ENCODE assay signal across 4 cellular contexts in genomic region chr11:49233700-49234099, GRCh38. TPM values are rescaled to one million over a fixed set of nuclear protein-coding genes. Genes with fewer than 3 reads are reported as not detected.
"Had no signal": no experiment of that assay in that cellular context is flagged by ENCODE, and none has a peak within 500 bp of the region (broad histone marks: within the 10 kb centered on the region; RNA-seq: fewer than 3 reads in every experiment).

No MANE protein-coding gene starts in this region.

RNA-seq across cellular contexts. Expression of gene FOLH1, which starts 25.3 kb away (rescaled TPM):
- total RNA-seq: activated CD4-positive, alpha-beta memory T cell treated with anti-CD3 and anti-CD28 coated beads, Interleukin-2, amount 10 ng/mL, durations not matched to agents 7 days and 5 days; activated CD8-positive, alpha-beta memory T cell treated with anti-CD3 and anti-CD28 coated beads, Interleukin-2, amount 10 ng/mL, durations not matched to agents 7 days and 5 days; bronchial epithelial cell; SJSA1 had no signal
